In genomic region chr17:28575126-28575795, GRCh38 we compare ENCODE assay signal across 14 cellular contexts. TPM values are rescaled to one million over a fixed set of nuclear protein-coding genes. Genes with fewer than 3 reads are reported as not detected.
DNase-seq lines count a peak whose midpoint lies in the region; ATAC-seq and TF ChIP-seq lines count a peak whose summit lies in the region.
"Had no signal": no experiment of that assay in that cellular context is flagged by ENCODE, and none has a peak within 500 bp of the region (broad histone marks: within the 10 kb centered on the region; RNA-seq: fewer than 3 reads in every experiment).

No MANE protein-coding gene starts in this region.

- no peak overlapping the region for H2AFZ ChIP-seq in PC-3 (ENCODE audit: low read length)
- no peak overlapping the region for H2AFZ ChIP-seq in MM.1S (ENCODE audit: low read length)

- H3K4me1 Mint-ChIP-seq in osteocyte (ENCODE audit: unreplicated experiment) = peaks cover 25% of the 10 kb centered on the region

- no peak overlapping the region for H3K27ac Mint-ChIP-seq in osteocyte (ENCODE audit: unreplicated experiment)

- H4K20me1 ChIP-seq in PC-3 (ENCODE audit: low read length) (no peaks in the 10 kb centered on the region), MM.1S (ENCODE audit: insufficient read depth, low read length) (no peaks in the 10 kb centered on the region)

- H3K36me3 ChIP-seq in BE2C = peaks cover 14% of the 10 kb centered on the region
- H3K36me3 ChIP-seq in right atrium auricular region = peaks cover 6% of the 10 kb centered on the region
- H3K36me3 ChIP-seq in PC-3 (ENCODE audit: low read depth, low read length) = peaks cover 7% of the 10 kb centered on the region; the same call in 1 of the 2 replicates
- no peaks in the 10 kb centered on the region for H3K36me3 ChIP-seq in MM.1S (replicated peaks; ENCODE audit: insufficient read depth, low read length)
- H3K36me3 ChIP-seq: ovary had no signal

- peaks cover 10% of the 10 kb centered on the region for H3K79me2 ChIP-seq in PC-3 (ENCODE audit: low read length)
- H3K79me2 ChIP-seq in MM.1S (ENCODE audit: low read length) = peaks cover 11% of the 10 kb centered on the region

- H3F3A ChIP-seq in PC-3 (ENCODE audit: low read length, unreplicated experiment) = no peaks in the 10 kb centered on the region
- H3F3A ChIP-seq in MM.1S (ENCODE audit: insufficient read depth, low read length) = 0 out of 2 replicates have a peak, but pooled peaks cover 23% of the 10 kb centered on the region

- ATAC-seq in left colon (no peak), PC-3 (no peak)
- ATAC-seq: CD8-positive, alpha-beta T cell; T-helper 17 cell had no signal

- H3K27me3 Mint-ChIP-seq in osteocyte (ENCODE audit: unreplicated experiment) = no peaks in the 10 kb centered on the region
- H3K27me3 Mint-ChIP-seq: T-helper 17 cell had no signal

- H3K9me3 ChIP-seq in BE2C (no peaks in the 10 kb centered on the region), right atrium auricular region (no peaks in the 10 kb centered on the region), PC-3 (ENCODE audit: low read length) (no peaks in the 10 kb centered on the region), MM.1S (replicated peaks; ENCODE audit: insufficient read depth, low read length) (no peaks in the 10 kb centered on the region)
- H3K9me3 ChIP-seq: ovary, testis had no signal

- no peak overlapping the region for H3K4me3 Mint-ChIP-seq in osteocyte (ENCODE audit: unreplicated experiment)

- POLR2A ChIA-PET in PC-3 (lab: Charles Lee; ENCODE audit: unreplicated experiment) = no interaction called here

- TF ChIP-seq CTCF in BE2C (IDR thresholded peaks at IDR 0.05; ENCODE audit: low read depth, low read length) (peak; percentile 33), GM12865 (IDR thresholded peaks at IDR 0.05; ENCODE audit: insufficient read depth, low read depth, low read length, missing control alignments) (peak; percentile 24), right atrium auricular region (IDR thresholded peaks at IDR 0.05) (peak in 1 of 2 donors; percentile 40), PC-3 (conservative IDR thresholded peaks at IDR 0.05; ENCODE audit: low read depth, low read length) (no peak), osteocyte (IDR thresholded peaks at IDR 0.05) (no peak), MM.1S (IDR thresholded peaks at IDR 0.05; ENCODE audit: low read length) (no peak; the same call in 1 of the 2 replicates)

- no TSS peak for BruUV-seq in PC-3 (replicated peaks; lab: Mats Ljungman, UMichigan)

- H3K9ac ChIP-seq in PC-3 (ENCODE audit: low read length) (no peak overlapping the region), MM.1S (ENCODE audit: low read length) (no peak overlapping the region)

- H3K9me2 ChIP-seq in PC-3 (replicated peaks; ENCODE audit: low read length) (no peaks in the 10 kb centered on the region), MM.1S (replicated peaks; ENCODE audit: insufficient read depth, low read length) (no peaks in the 10 kb centered on the region)

- H3K4me2 ChIP-seq in PC-3 (ENCODE audit: low read length) (no peak overlapping the region), MM.1S (ENCODE audit: low read depth, low read length) (no peak overlapping the region)

- H3K4me3 ChIP-seq in BE2C (ENCODE audit: low read depth, low read length) (peak overlapping the region; percentile 48), GM12865 (ENCODE audit: low read depth, low read length) (peak overlapping the region; percentile 62), right atrium auricular region (no peak overlapping the region), PC-3 (ENCODE audit: low read length) (no peak overlapping the region), MM.1S (ENCODE audit: low read length) (no peak overlapping the region)
- H3K4me3 ChIP-seq: ovary, testis had no signal

- H3K4me1 ChIP-seq in BE2C = peaks cover 12% of the 10 kb centered on the region
- H3K4me1 ChIP-seq in right atrium auricular region = peaks cover 0 to 47% of the 10 kb centered on the region in 2 donors
- H3K4me1 ChIP-seq in PC-3 (ENCODE audit: insufficient read depth, low read length) = peaks cover 11% of the 10 kb centered on the region; the same call in 1 of the 2 replicates
- peaks cover 7% of the 10 kb centered on the region for H3K4me1 ChIP-seq in MM.1S (ENCODE audit: low read length)

- no peaks in the 10 kb centered on the region for H3K27me3 ChIP-seq in BE2C
- no peaks in the 10 kb centered on the region for H3K27me3 ChIP-seq in right atrium auricular region
- H3K27me3 ChIP-seq in PC-3 (ENCODE audit: low read length) = no peaks in the 10 kb centered on the region
- no peaks in the 10 kb centered on the region for H3K27me3 ChIP-seq in MM.1S (replicated peaks; ENCODE audit: insufficient read depth, low read length)
- H3K27me3 ChIP-seq: ovary, testis had no signal

- H3K27ac ChIP-seq in right atrium auricular region (peak overlapping the region; percentile 60 to 83), PC-3 (ENCODE audit: low read length) (no peak overlapping the region), MM.1S (ENCODE audit: low read length) (no peak overlapping the region)
- H3K27ac ChIP-seq: ovary, testis had no signal

- H3K9me3 Mint-ChIP-seq in osteocyte (ENCODE audit: unreplicated experiment) = no peaks in the 10 kb centered on the region
- H3K9me3 Mint-ChIP-seq: CD8-positive, alpha-beta T cell had no signal

- H3K36me3 Mint-ChIP-seq in osteocyte (ENCODE audit: unreplicated experiment) = peaks cover 4% of the 10 kb centered on the region

- intact Hi-C loops in left colon (cut with DNase I, micrococcal nuclease) (no loop called here), PC-3 (cut with micrococcal nuclease) (no loop called here)

- CTCF ChIA-PET in PC-3 (lab: Charles Lee) = no interaction called here

- DNase-seq in BE2C (peak; percentile 62), GM12865 (ENCODE audit: low read depth) (no peak), anterior cingulate cortex (lab: John Stamatoyannopoulos, UW) (peak in 48 of 58 donors; percentile 12 to 82 (median 53)), right atrium auricular region (ENCODE audit: low spot score) (peak; percentile 61), left colon (no peak), PC-3 (no peak), osteocyte (ENCODE audit: extremely low spot score, unreplicated experiment) (no peak), MM.1S (no peak)
- DNase-seq: NCI-H1048; ovary; stimulated activated CD4-positive, alpha-beta T cell treated with anti-CD3 and anti-CD28 coated beads, Interleukin-4, amount 100 ng/mL, for 24 hours; T-helper 17 cell; testis had no signal

RNA-seq across cellular contexts. Expression of gene ALDOC, which starts 1.4 kb away (rescaled TPM):
- 30.9 TPM for polyA plus RNA-seq in BE2C (2012; ENCODE audit: insufficient read depth, insufficient read length, low read depth)
- total RNA-seq in right atrium auricular region (100 to 1,000 TPM; 355 to 363 TPM), left colon (10 to 100 TPM; 26.0 to 38.6 TPM), PC-3 (2014; rRNA removed) (42.6 and 72.9 TPM in 2 replicates), osteocyte (2.7 and 3.2 TPM in 2 replicates)

RNA-seq across cellular contexts. Expression of gene PIGS, which starts 3.9 kb away (rescaled TPM):
- 73.0 TPM for polyA plus RNA-seq in BE2C (2012; ENCODE audit: insufficient read depth, insufficient read length, low read depth)
- total RNA-seq in right atrium auricular region = 10 to 100 TPM; 51.6 to 74.8 TPM
- total RNA-seq in left colon = 10 to 100 TPM; 82.5 to 94.6 TPM
- 15.8 and 22.4 TPM in 2 replicates for total RNA-seq in PC-3 (2014; rRNA removed)
- 80.0 and 84.3 TPM in 2 replicates for total RNA-seq in osteocyte

RNA-seq across cellular contexts. Expression of gene UNC119, which starts 22.8 kb away (rescaled TPM):
- 22.6 TPM for polyA plus RNA-seq in BE2C (2012; ENCODE audit: insufficient read depth, insufficient read length, low read depth)
- total RNA-seq in right atrium auricular region = 10 to 100 TPM; 19.6 to 30.3 TPM
- 10 to 100 TPM; 26.7 to 32.4 TPM for total RNA-seq in left colon
- 68.4 and 82.1 TPM in 2 replicates for total RNA-seq in PC-3 (2014; rRNA removed)
- 26.0 and 34.9 TPM in 2 replicates for total RNA-seq in osteocyte

RNA-seq across cellular contexts. Expression of gene SPAG5, which starts 23.6 kb away (rescaled TPM):
- 16.4 TPM for polyA plus RNA-seq in BE2C (2012; ENCODE audit: insufficient read depth, insufficient read length, low read depth)
- total RNA-seq in right atrium auricular region (1 to 10 TPM in 1 of 2 donors, under 1 TPM in 1; 0.98 to 1.1 TPM), left colon (10 to 100 TPM in 1 of 2 donors, 1 to 10 TPM in 1; 9.7 to 24.4 TPM), PC-3 (2014; rRNA removed) (86.6 and 118 TPM in 2 replicates), osteocyte (15.2 and 15.6 TPM in 2 replicates)

RNA-seq across cellular contexts. Expression of gene RSKR, which starts 38.7 kb away (rescaled TPM):
- polyA plus RNA-seq in BE2C (2012; ENCODE audit: insufficient read depth, insufficient read length, low read depth) = 10.1 TPM
- total RNA-seq in right atrium auricular region (1 to 10 TPM; 1.3 to 1.8 TPM), left colon (10 to 100 TPM; 10.2 to 13.5 TPM), PC-3 (2014; rRNA removed) (4.4 and 7.2 TPM in 2 replicates), osteocyte (7.9 and 10.3 TPM in 2 replicates)

Comparison
In these comparisons a context has a peak if more than half of its experiments do, and no peak if none do; other contexts are left out.
1. DNase-seq: peak in BE2C (single experiment), anterior cingulate cortex (48 of 58) and right atrium auricular region (single experiment); none in GM12865 (single experiment), left colon (0 of 2), PC-3 (single experiment), osteocyte (single experiment) and MM.1S (single experiment).
2. H3K4me3 ChIP-seq: peak in BE2C (single experiment) and GM12865 (single experiment); none in right atrium auricular region (0 of 2), PC-3 (single experiment) and MM.1S (single experiment).
3. CTCF ChIP-seq: peak in BE2C (single experiment) and GM12865 (single experiment); none in PC-3 (single experiment), osteocyte (single experiment) and MM.1S (single experiment).
4. H3K27ac ChIP-seq: peak in right atrium auricular region (2 of 2); none in PC-3 (single experiment) and MM.1S (single experiment).